25 cellular contexts compared by ENCODE assay signal in genomic region chr14:100143934-100144333, GRCh38. TPM values are rescaled to one million over a fixed set of nuclear protein-coding genes. Genes with fewer than 3 reads are reported as not detected.
"Had no signal": no experiment of that assay in that cellular context is flagged by ENCODE, and none has a peak within 500 bp of the region (broad histone marks: within the 10 kb centered on the region; RNA-seq: fewer than 3 reads in every experiment).

No MANE protein-coding gene starts in this region.

- H3K27me3 Mint-ChIP-seq: activated CD4-positive, alpha-beta memory T cell treated with anti-CD3 and anti-CD28 coated beads, Interleukin-2, amount 10 ng/mL, durations not matched to agents 7 days and 5 days; activated CD4-positive, alpha-beta T cell treated with anti-CD3 and anti-CD28 coated beads, Interleukin-2, amount 10 ng/mL, durations not matched to agents 7 days and 5 days; activated CD8-positive, alpha-beta memory T cell treated with anti-CD3 and anti-CD28 coated beads, Interleukin-2, amount 10 ng/mL, durations not matched to agents 7 days and 5 days; T-helper 17 cell had no signal

- H3K4me3 ChIP-seq: body of pancreas, cardiac muscle cell, colonic mucosa, left lung, lung, spleen, tibial nerve, uterus had no signal

- H3K4me1 ChIP-seq: uterus had no signal

- H3K27ac Mint-ChIP-seq: activated CD4-positive, alpha-beta memory T cell treated with anti-CD3 and anti-CD28 coated beads, Interleukin-2, amount 10 ng/mL, durations not matched to agents 7 days and 5 days; activated CD4-positive, alpha-beta T cell treated with anti-CD3 and anti-CD28 coated beads, Interleukin-2, amount 10 ng/mL, durations not matched to agents 7 days and 5 days; activated CD8-positive, alpha-beta memory T cell treated with anti-CD3 and anti-CD28 coated beads, Interleukin-2, amount 10 ng/mL, durations not matched to agents 7 days and 5 days; nephron; T-helper 17 cell had no signal

- H3K36me3 ChIP-seq: cardiac muscle cell, colonic mucosa, uterus had no signal

- H3K27ac ChIP-seq: cardiac muscle cell had no signal

- H3K27me3 ChIP-seq: body of pancreas, cardiac muscle cell, colonic mucosa, left lung, spleen, tibial nerve, uterus had no signal

- H3K4me3 Mint-ChIP-seq: activated CD4-positive, alpha-beta memory T cell treated with anti-CD3 and anti-CD28 coated beads, Interleukin-2, amount 10 ng/mL, durations not matched to agents 7 days and 5 days; activated CD4-positive, alpha-beta T cell treated with anti-CD3 and anti-CD28 coated beads, Interleukin-2, amount 10 ng/mL, durations not matched to agents 7 days and 5 days; activated CD8-positive, alpha-beta memory T cell treated with anti-CD3 and anti-CD28 coated beads, Interleukin-2, amount 10 ng/mL, durations not matched to agents 7 days and 5 days; nephron; T-helper 17 cell had no signal

- H3K9me3 Mint-ChIP-seq: activated CD4-positive, alpha-beta memory T cell treated with anti-CD3 and anti-CD28 coated beads, Interleukin-2, amount 10 ng/mL, durations not matched to agents 7 days and 5 days; activated CD4-positive, alpha-beta T cell treated with anti-CD3 and anti-CD28 coated beads, Interleukin-2, amount 10 ng/mL, durations not matched to agents 7 days and 5 days; nephron had no signal

- ATAC-seq: activated CD8-positive, alpha-beta memory T cell treated with anti-CD3 and anti-CD28 coated beads, Interleukin-2, amount 10 ng/mL, durations not matched to agents 7 days and 5 days; body of pancreas; left lung; right cardiac atrium; SK-N-SH treated with all-trans-retinoic acid at 6 μM for 48 hours; stimulated activated naive CD8-positive, alpha-beta T cell treated with anti-CD3 and anti-CD28 coated beads, Interleukin-15, Interleukin-2, amounts not matched to agents 100 U/mL and 50 U/mL, for 24 hours; T-helper 17 cell had no signal

- H3K9me3 ChIP-seq: body of pancreas, colonic mucosa, left lung, spleen, tibial nerve, uterus had no signal

- DNase-seq: activated CD4-positive, alpha-beta memory T cell treated with anti-CD3 and anti-CD28 coated beads, Interleukin-2, amount 10 ng/mL, durations not matched to agents 7 days and 5 days; activated CD4-positive, alpha-beta T cell treated with anti-CD3 and anti-CD28 coated beads for 1 hour; activated CD4-positive, alpha-beta T cell treated with anti-CD3 and anti-CD28 coated beads, Interleukin-2, amount 10 ng/mL, durations not matched to agents 7 days and 5 days; activated CD8-positive, alpha-beta memory T cell treated with anti-CD3 and anti-CD28 coated beads, Interleukin-2, amount 10 ng/mL, durations not matched to agents 7 days and 5 days; activated effector memory CD4-positive, alpha-beta T cell treated with Interleukin-2 at 50 U/mL for 16 hours; activated naive CD4-positive, alpha-beta T cell treated with Interleukin-2 at 50 U/mL for 16 hours; aorta; body of pancreas; cerebellar nuclear complex; colonic mucosa; effector CD8-positive, alpha-beta T cell; left lung; mesendoderm; posterior cingulate gyrus; spleen; stimulated activated naive CD8-positive, alpha-beta T cell treated with anti-CD3 and anti-CD28 coated beads, Interleukin-15, Interleukin-2, amounts not matched to agents 100 U/mL and 50 U/mL, for 24 hours; T-helper 17 cell; T1000; uterus had no signal

RNA-seq across cellular contexts. Expression of gene DEGS2, which starts 15.5 kb away (rescaled TPM):
- total RNA-seq: activated CD8-positive, alpha-beta memory T cell treated with anti-CD3 and anti-CD28 coated beads, Interleukin-2, amount 10 ng/mL, durations not matched to agents 7 days and 5 days had no signal
